Comparison of ENCODE assay signal across 9 cellular contexts in the genomic region with DNA sequence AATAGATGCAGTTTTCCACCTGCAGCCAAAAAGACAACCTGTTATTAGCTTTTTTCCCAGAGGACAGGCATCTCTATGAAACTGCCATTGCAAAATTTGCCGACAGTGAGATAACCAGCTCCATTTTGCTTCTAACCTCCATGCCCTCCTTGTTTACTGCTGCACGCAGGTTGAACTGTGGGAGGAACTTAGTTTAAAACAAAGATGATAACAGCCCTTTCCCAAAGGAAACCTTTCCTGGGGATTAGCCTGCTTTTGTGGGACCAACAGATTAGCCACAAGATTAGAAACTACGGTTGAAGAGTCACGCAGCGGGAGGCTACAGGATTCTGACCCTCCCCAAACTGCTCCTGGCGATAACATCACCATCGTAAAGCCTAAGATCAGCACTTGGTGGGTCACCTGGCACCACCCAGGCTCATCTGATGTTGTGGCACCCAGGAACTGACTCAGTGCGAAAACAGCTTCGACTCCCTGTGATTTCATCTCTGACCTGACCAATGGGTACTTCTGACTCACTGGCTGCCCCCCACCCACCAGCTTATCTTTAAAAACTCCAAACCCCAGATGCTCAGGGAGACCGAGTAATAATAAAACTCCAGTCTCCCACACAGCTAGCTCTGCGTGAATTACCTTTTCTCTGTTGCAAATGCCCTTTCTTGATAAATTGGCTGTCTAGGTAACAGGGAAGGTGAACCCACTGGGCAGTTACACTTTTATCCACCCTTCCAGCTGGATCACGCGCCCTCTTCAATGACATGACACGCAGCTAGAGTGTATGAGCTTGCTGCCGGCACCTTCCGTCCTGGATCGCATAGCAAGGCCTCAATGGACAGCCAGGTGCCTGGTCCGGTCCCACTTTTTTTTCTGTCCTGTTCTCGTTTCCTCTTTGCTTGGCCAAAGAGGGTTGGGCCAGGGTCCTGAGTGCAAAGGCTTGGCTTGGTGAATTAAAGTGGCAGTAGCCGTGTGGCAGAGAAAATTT. TPM values are rescaled to one million over a fixed set of nuclear protein-coding genes. Genes with fewer than 3 reads are reported as not detected.
A peak's percentile ranks its signal among the peaks of the same experiment; 100 is the strongest.
DNase-seq lines count a peak whose midpoint lies in the region; ATAC-seq and TF ChIP-seq lines count a peak whose summit lies in the region.
"Had no signal": no experiment of that assay in that cellular context is flagged by ENCODE, and none has a peak within 500 bp of the region (broad histone marks: within the 10 kb centered on the region; RNA-seq: fewer than 3 reads in every experiment).

No MANE protein-coding gene starts in this region.

- H3K4me1 ChIP-seq in gastrocnemius medialis, result peaks cover 24 to 29% of the 10 kb centered on the region in 2 donors

- H3K4me3 ChIP-seq in foreskin fibroblast (ENCODE audit: low read depth in 1 of 2, low read length in 2 of 2) (peak overlapping the region; percentile 76 to 97), gastrocnemius medialis (peak overlapping the region; percentile 75 to 98 (median 94))

- H3K9me3 Mint-ChIP-seq in IgD-negative memory B cell, result no peaks in the 10 kb centered on the region

- TF ChIP-seq POLR2A in gastrocnemius medialis (IDR thresholded peaks at IDR 0.05), result no peak

- H3K27ac Mint-ChIP-seq in IgD-negative memory B cell, result peak overlapping the region; percentile 83 to 94 (median 94)

- ATAC-seq in gastrocnemius medialis (peak in 1 of 2 donors; percentile 15), GM19023 (IDR thresholded peaks at IDR 0.05; ENCODE audit: unreplicated experiment) (no peak)

- H3K4me3 Mint-ChIP-seq in IgD-negative memory B cell, result peak overlapping the region; percentile 83 to 97 (median 94)

- peaks cover 0 to 30% of the 10 kb centered on the region in 2 donors for H3K36me3 ChIP-seq in gastrocnemius medialis
- H3K36me3 ChIP-seq: uterus had no signal

- H3K27ac ChIP-seq in C4-2B, result peak overlapping the region; percentile 81
- H3K27ac ChIP-seq in gastrocnemius medialis, result peak overlapping the region; percentile 86 to 98 (median 94)

- no peaks in the 10 kb centered on the region for H3K9me3 ChIP-seq in gastrocnemius medialis
- H3K9me3 ChIP-seq: uterus had no signal

- intact Hi-C loops in gastrocnemius medialis (cut with DNase I; ENCODE audit: low total_unique reads), result loop anchor here (2.0 kb wide), 3 partner anchors 93 to 179 kb away; partner anchors contain the start of genes ADD1 and TNIP2

- no peak for TF ChIP-seq CTCF in C4-2B (conservative IDR thresholded peaks at IDR 0.05)
- no peak for TF ChIP-seq CTCF in foreskin fibroblast (IDR thresholded peaks at IDR 0.05; ENCODE audit: low read depth, low read length)
- no peak for TF ChIP-seq CTCF in gastrocnemius medialis (IDR thresholded peaks at IDR 0.05 in 4 of 5, conservative IDR thresholded peaks at IDR 0.05 in 1 of 5)

- H3K36me3 Mint-ChIP-seq in IgD-negative memory B cell, result peaks cover 2% of the 10 kb centered on the region

- no peaks in the 10 kb centered on the region for H3K27me3 Mint-ChIP-seq in IgD-negative memory B cell

- peak; percentile 86 for DNase-seq in activated CD8-positive, alpha-beta memory T cell treated with anti-CD3 and anti-CD28 coated beads, Interleukin-2, amount 50 U/mL, for 48 hours
- DNase-seq in foreskin fibroblast, result no peak
- peak in 1 of 2 donors; percentile 50 for DNase-seq in gastrocnemius medialis
- DNase-seq in dermis blood vessel endothelial cell, result no peak
- no peak for DNase-seq in NK-92 (lab: John Stamatoyannopoulos, UW; ENCODE audit: unreplicated experiment)

- in situ Hi-C loops in gastrocnemius medialis (cut with MboI; ENCODE audit: low sequenced_read_pairs in 4 of 4), result loop anchor here in 1 of 4 donors (25.0 kb wide), 1 partner anchor 174 kb away; the partner anchor contains the start of gene TNIP2

- no peaks in the 10 kb centered on the region for H3K27me3 ChIP-seq in gastrocnemius medialis
- H3K27me3 ChIP-seq: uterus had no signal

- H3K4me1 Mint-ChIP-seq in IgD-negative memory B cell, result peaks cover 38 to 41% (median 40%) of the 10 kb centered on the region in 3 donors

RNA-seq across cellular contexts. Expression of gene NOP14, which starts 27.2 kb away (rescaled TPM):
- polyA plus RNA-seq in IgD-negative memory B cell, result 18.9 TPM
- total RNA-seq in gastrocnemius medialis (10 to 100 TPM; 16.6 to 46.2 (median 36.2) TPM), dermis blood vessel endothelial cell (18.5 and 32.4 TPM in 2 replicates)

RNA-seq across cellular contexts. Expression of gene GRK4, which starts 27.3 kb away (rescaled TPM):
- 0.99 TPM for polyA plus RNA-seq in IgD-negative memory B cell
- total RNA-seq in gastrocnemius medialis, result 1 to 10 TPM; 2.8 to 5.8 (median 3.7) TPM
- total RNA-seq in dermis blood vessel endothelial cell, result 3.4 and 4.4 TPM in 2 replicates
